Comparison of ENCODE assay signal across 8 cellular contexts in the genomic region with DNA sequence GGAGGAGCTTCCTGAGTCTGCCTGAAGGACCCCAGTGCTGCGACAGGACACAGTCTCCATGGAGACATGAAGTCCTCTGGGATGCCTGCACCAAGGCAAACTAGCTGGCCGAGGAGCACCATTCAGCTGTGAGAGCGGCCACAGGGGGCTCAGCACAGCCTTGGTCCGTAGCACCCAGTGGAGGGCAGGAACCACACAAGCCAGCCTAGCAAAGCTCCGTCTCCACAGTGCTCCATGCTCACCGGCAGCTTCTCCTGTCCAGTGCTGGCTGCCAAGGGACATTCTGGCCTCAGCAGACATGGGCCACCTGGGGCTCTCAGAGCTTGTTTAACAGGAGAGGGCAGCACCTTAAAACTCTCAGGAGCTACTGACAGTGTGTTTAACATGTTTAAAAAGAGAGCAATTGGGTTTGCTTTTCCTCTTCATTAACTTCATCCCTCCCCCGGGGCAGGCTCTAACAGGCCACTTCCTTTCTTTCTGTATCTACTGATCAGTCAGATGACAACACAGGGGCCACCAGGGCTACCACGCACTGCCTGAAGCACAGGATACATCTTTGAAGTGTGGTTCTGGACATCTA. TPM values are rescaled to one million over a fixed set of nuclear protein-coding genes. Genes with fewer than 3 reads are reported as not detected.
A peak's percentile ranks its signal among the peaks of the same experiment; 100 is the strongest.
DNase-seq lines count a peak whose midpoint lies in the region; ATAC-seq and TF ChIP-seq lines count a peak whose summit lies in the region.

No MANE protein-coding gene starts in this region.

- ATAC-seq in activated CD4-positive, alpha-beta T cell treated with anti-CD3 and anti-CD28 coated beads for 36 hours: peak; percentile 33
- peak; percentile 56 for ATAC-seq in HG02840 (IDR thresholded peaks at IDR 0.05; ENCODE audit: low FRiP score, unreplicated experiment)
- no peak for ATAC-seq in gastroesophageal sphincter

- no peaks in the 10 kb centered on the region for H3K36me3 ChIP-seq in OCI-LY3 (replicated peaks; ENCODE audit: low read depth, low read length)
- H3K36me3 ChIP-seq in gastroesophageal sphincter: peaks cover 0 to 31% of the 10 kb centered on the region in 2 donors

- TF ChIP-seq EP300 in gastroesophageal sphincter (IDR thresholded peaks at IDR 0.05): no peak

- no peaks in the 10 kb centered on the region for H3K27me3 Mint-ChIP-seq in activated CD4-positive, alpha-beta T cell treated with anti-CD3 and anti-CD28 coated beads for 36 hours

- H4K20me1 ChIP-seq in OCI-LY3 (ENCODE audit: insufficient read depth, low read length): no peaks in the 10 kb centered on the region

- WGBS in gastroesophageal sphincter (ENCODE audit: low coverage in 1 of 2), 2 donors: 36 to 40% methylated on average over 1 to 2 of the region's 8 CpGs

- CTCF ChIA-PET in activated CD4-positive, alpha-beta T cell treated with anti-CD3 and anti-CD28 coated beads for 36 hours (lab: Charles Lee): interaction anchor here (0.6 to 1.4 kb wide), 4 partner anchors 9 to 226 kb away, joined by 3 to 5 read pairs (median 4); no protein-coding TSS in a partner anchor

- peak overlapping the region; percentile 78 for H3K27ac Mint-ChIP-seq in activated CD4-positive, alpha-beta T cell treated with anti-CD3 and anti-CD28 coated beads for 36 hours

- no peak overlapping the region for H3K4me2 ChIP-seq in OCI-LY3 (ENCODE audit: low read length)

- H3K4me1 ChIP-seq in OCI-LY3 (ENCODE audit: low read length) (peaks cover 6% of the 10 kb centered on the region), gastroesophageal sphincter (no peaks in the 10 kb centered on the region)

- no peak for TF ChIP-seq POLR2A in gastroesophageal sphincter (IDR thresholded peaks at IDR 0.05)

- no peak overlapping the region for H2AFZ ChIP-seq in OCI-LY3 (ENCODE audit: low read depth, low read length)

- intact Hi-C loops in activated CD4-positive, alpha-beta T cell treated with anti-CD3 and anti-CD28 coated beads for 36 hours (cut with DNase I, micrococcal nuclease): no loop called here

- H3K27me3 ChIP-seq in OCI-LY3 (ENCODE audit: low read depth, low read length): no peaks in the 10 kb centered on the region
- no peaks in the 10 kb centered on the region for H3K27me3 ChIP-seq in gastroesophageal sphincter

- no peak for DNase-seq in activated CD4-positive, alpha-beta T cell treated with anti-CD3 and anti-CD28 coated beads for 36 hours
- no peak for DNase-seq in activated CD4-positive, alpha-beta T cell treated with anti-CD3 and anti-CD28 coated beads for 4 hours
- peak; percentile 8 for DNase-seq in fibroblast of villous mesenchyme (ENCODE audit: low read depth)
- no peak for DNase-seq in stimulated activated CD4-positive, alpha-beta T cell treated with anti-CD3 and anti-CD28 coated beads, Interleukin-4, amount 100 ng/mL, for 4 hours
- DNase-seq in stimulated activated CD4-positive, alpha-beta T cell treated with anti-CD3 and anti-CD28 coated beads, Interleukin-15, amount 100 ng/mL, for 24 hours: no peak

- peaks cover 25% of the 10 kb centered on the region for H3K4me1 Mint-ChIP-seq in activated CD4-positive, alpha-beta T cell treated with anti-CD3 and anti-CD28 coated beads for 36 hours

- H3K9me3 ChIP-seq in OCI-LY3 (ENCODE audit: insufficient read depth, low read length) (no peaks in the 10 kb centered on the region), gastroesophageal sphincter (no peaks in the 10 kb centered on the region)

- TF ChIP-seq CTCF in OCI-LY3 (IDR thresholded peaks at IDR 0.05; ENCODE audit: low read depth, low read length) (peak; percentile 24; the same call in 1 of the 2 replicates), fibroblast of villous mesenchyme (IDR thresholded peaks at IDR 0.05; ENCODE audit: insufficient read depth, low read depth, low read length) (no peak), gastroesophageal sphincter (IDR thresholded peaks at IDR 0.05) (no peak)

- POLR2A ChIA-PET in activated CD4-positive, alpha-beta T cell treated with anti-CD3 and anti-CD28 coated beads for 36 hours (lab: Charles Lee): no interaction called here

- H3K27ac ChIP-seq in OCI-LY3 (ENCODE audit: low read length) (no peak overlapping the region), gastroesophageal sphincter (no peak overlapping the region)

- peaks cover 35% of the 10 kb centered on the region for H3K36me3 Mint-ChIP-seq in activated CD4-positive, alpha-beta T cell treated with anti-CD3 and anti-CD28 coated beads for 36 hours (ENCODE audit: low read depth)

- no peaks in the 10 kb centered on the region for H3K79me2 ChIP-seq in OCI-LY3 (ENCODE audit: low read length)

- H3K9me3 Mint-ChIP-seq in activated CD4-positive, alpha-beta T cell treated with anti-CD3 and anti-CD28 coated beads for 36 hours (ENCODE audit: low read depth): no peaks in the 10 kb centered on the region

- H3K4me3 ChIP-seq in OCI-LY3 (ENCODE audit: low read length) (no peak overlapping the region), fibroblast of villous mesenchyme (ENCODE audit: low read depth, low read length) (no peak overlapping the region), gastroesophageal sphincter (no peak overlapping the region)

- no peak overlapping the region for H3K9ac ChIP-seq in OCI-LY3 (ENCODE audit: low read length)

- H3K4me3 Mint-ChIP-seq in activated CD4-positive, alpha-beta T cell treated with anti-CD3 and anti-CD28 coated beads for 36 hours: no peak overlapping the region

RNA-seq across cellular contexts. Expression of a gene that starts 57.0 kb away (rescaled TPM):
- 10 to 100 TPM; 38.6 to 49.9 TPM for total RNA-seq in activated CD4-positive, alpha-beta T cell treated with anti-CD3 and anti-CD28 coated beads for 36 hours
- total RNA-seq in fibroblast of villous mesenchyme (23.3 and 27.4 TPM in 2 replicates), gastroesophageal sphincter (10 to 100 TPM; 23.3 to 49.5 (median 33.4) TPM)
